8 cellular contexts compared by ENCODE assay signal in genomic region chr1:161069731-161070270, GRCh38. TPM values are rescaled to one million over a fixed set of nuclear protein-coding genes. Genes with fewer than 3 reads are reported as not detected.
DNase-seq lines count a peak whose midpoint lies in the region; ATAC-seq and TF ChIP-seq lines count a peak whose summit lies in the region.

A gene with protein sequence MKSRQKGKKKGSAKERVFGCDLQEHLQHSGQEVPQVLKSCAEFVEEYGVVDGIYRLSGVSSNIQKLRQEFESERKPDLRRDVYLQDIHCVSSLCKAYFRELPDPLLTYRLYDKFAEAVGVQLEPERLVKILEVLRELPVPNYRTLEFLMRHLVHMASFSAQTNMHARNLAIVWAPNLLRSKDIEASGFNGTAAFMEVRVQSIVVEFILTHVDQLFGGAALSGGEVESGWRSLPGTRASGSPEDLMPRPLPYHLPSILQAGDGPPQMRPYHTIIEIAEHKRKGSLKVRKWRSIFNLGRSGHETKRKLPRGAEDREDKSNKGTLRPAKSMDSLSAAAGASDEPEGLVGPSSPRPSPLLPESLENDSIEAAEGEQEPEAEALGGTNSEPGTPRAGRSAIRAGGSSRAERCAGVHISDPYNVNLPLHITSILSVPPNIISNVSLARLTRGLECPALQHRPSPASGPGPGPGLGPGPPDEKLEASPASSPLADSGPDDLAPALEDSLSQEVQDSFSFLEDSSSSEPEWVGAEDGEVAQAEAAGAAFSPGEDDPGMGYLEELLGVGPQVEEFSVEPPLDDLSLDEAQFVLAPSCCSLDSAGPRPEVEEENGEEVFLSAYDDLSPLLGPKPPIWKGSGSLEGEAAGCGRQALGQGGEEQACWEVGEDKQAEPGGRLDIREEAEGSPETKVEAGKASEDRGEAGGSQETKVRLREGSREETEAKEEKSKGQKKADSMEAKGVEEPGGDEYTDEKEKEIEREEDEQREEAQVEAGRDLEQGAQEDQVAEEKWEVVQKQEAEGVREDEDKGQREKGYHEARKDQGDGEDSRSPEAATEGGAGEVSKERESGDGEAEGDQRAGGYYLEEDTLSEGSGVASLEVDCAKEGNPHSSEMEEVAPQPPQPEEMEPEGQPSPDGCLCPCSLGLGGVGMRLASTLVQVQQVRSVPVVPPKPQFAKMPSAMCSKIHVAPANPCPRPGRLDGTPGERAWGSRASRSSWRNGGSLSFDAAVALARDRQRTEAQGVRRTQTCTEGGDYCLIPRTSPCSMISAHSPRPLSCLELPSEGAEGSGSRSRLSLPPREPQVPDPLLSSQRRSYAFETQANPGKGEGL (minus strand): TSS chr1:161069891. CDS start chr1:161069624, 267 bp downstream.

- H3K36me3 ChIP-seq in upper lobe of left lung (no peaks in the 10 kb centered on the region), BE2C (no peaks in the 10 kb centered on the region)

- peak within 1 kb of the TSS; percentile 65 for H3K4me3 ChIP-seq in coronary artery
- H3K4me3 ChIP-seq in upper lobe of left lung, result peak within 1 kb of the TSS; percentile 35 to 58 (median 46)
- H3K4me3 ChIP-seq in BE2C (ENCODE audit: low read depth, low read length), result no peak within 1 kb of the TSS

- TF ChIP-seq CTCF in coronary artery (IDR thresholded peaks at IDR 0.05) (no peak), upper lobe of left lung (IDR thresholded peaks at IDR 0.05) (no peak), BE2C (IDR thresholded peaks at IDR 0.05; ENCODE audit: low read depth, low read length) (no peak)

- DNase-seq in coronary artery (ENCODE audit: low spot score) (no peak), posterior vena cava (ENCODE audit: low spot score) (peak; percentile 93), upper lobe of left lung (peak; percentile 82 to 90), BE2C (no peak), AG08395 (ENCODE audit: low spot score) (no peak)

- peaks cover 0 to 14% (median 6%) of the 10 kb centered on the region in 4 donors for H3K4me1 ChIP-seq in upper lobe of left lung
- no peaks in the 10 kb centered on the region for H3K4me1 ChIP-seq in BE2C

- H3K9me3 ChIP-seq in upper lobe of left lung, result no peaks in the 10 kb centered on the region
- H3K9me3 ChIP-seq in BE2C, result no peaks in the 10 kb centered on the region

- WGBS in upper lobe of left lung, 2 donors, result 54 to 64% methylated on average over 3 to 8 of the region's 9 CpGs

- H3K27ac ChIP-seq in coronary artery, result peak within 1 kb of the TSS in 1 of 2 donors; percentile 80
- H3K27ac ChIP-seq in upper lobe of left lung, result peak within 1 kb of the TSS; percentile 82 to 93 (median 88)

- ATAC-seq in GM19328 (IDR thresholded peaks at IDR 0.05; ENCODE audit: unreplicated experiment) (peak; percentile 85), HG03439 (IDR thresholded peaks at IDR 0.05; ENCODE audit: unreplicated experiment) (peak; percentile 83), upper lobe of left lung (ENCODE audit: low FRiP score in 2 of 2) (peak; percentile 76 to 86)
- ATAC-seq in activated CD4-positive, CD25-positive, alpha-beta regulatory T cell treated with anti-CD3 and anti-CD28 coated beads, Interleukin-2, amount 50 U/mL, for 24 hours, result peak; percentile 77 to 81

- intact Hi-C loops in posterior vena cava (cut with DNase I), result no loop called here

- TF ChIP-seq EP300 in upper lobe of left lung (IDR thresholded peaks at IDR 0.05), result no peak

- H3K27me3 ChIP-seq in upper lobe of left lung, result no peaks in the 10 kb centered on the region
- no peaks in the 10 kb centered on the region; the same call in 1 of the 2 replicates for H3K27me3 ChIP-seq in BE2C

- TF ChIP-seq POLR2A in upper lobe of left lung (IDR thresholded peaks at IDR 0.05), result peak in 1 of 4 donors; percentile 74

RNA-seq across cellular contexts. Expression of the gene that starts here (rescaled TPM):
- total RNA-seq in posterior vena cava (10 to 100 TPM; 10.5 to 15.2 TPM), upper lobe of left lung (10 to 100 TPM; 26.8 to 69.9 (median 51.2) TPM)
- 0.56 TPM for polyA plus RNA-seq in BE2C (2012; ENCODE audit: insufficient read depth, insufficient read length, low read depth)

Comparison
In these comparisons a context has a peak if more than half of its experiments do, and no peak if none do; other contexts are left out.
1. DNase-seq: peak in posterior vena cava (single experiment) and upper lobe of left lung (2 of 2); none in coronary artery (single experiment), BE2C (single experiment) and AG08395 (single experiment).
2. Peak in every context shown above with its lines, with median percentiles within 50 percentile points of each other: ATAC-seq.